In the genomic region with DNA sequence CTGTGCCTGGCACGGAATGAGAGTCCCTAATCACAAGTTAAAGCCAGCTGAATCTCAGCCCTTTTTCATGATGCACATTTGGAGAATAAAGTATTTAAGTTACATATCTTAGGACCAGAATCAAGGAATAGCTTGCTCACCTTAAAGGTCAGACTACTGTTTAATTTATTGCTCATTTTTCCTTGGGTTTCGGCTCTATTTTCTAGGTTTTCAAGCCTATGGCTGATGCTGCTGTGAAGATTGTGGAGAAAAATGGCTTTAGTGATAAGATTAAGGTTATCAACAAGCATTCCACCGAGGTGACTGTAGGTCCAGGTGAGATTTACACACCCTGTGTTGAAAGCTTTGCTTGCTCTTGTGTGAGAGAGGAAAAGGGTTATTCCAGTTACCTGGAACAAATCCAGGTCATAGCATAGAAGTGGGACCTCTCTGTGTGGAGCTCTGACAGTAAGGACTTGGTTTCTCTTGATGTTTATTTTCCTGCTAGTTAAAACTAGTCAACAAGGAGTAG, we compare ENCODE assay signal across 1 cellular context.
A peak's percentile ranks its signal among the peaks of the same experiment; 100 is the strongest.
TF ChIP-seq lines count a peak whose summit lies in the region.

No MANE protein-coding gene starts in this region.

TF ChIP-seq in GM12878, 131 proteins besides CTCF, POLR2A, EP300 and RAD21:
- TF ChIP-seq MTA2 (IDR thresholded peaks at IDR 0.05; ENCODE audit: low read depth) (no peak), NBN (IDR thresholded peaks at IDR 0.05) (0 out of 2 replicates have a peak, but pooled peaks have one; percentile 11), POLR2AphosphoS2 (IDR thresholded peaks at IDR 0.05; ENCODE audit: low read depth, low read length) (0 out of 2 replicates have a peak, but pooled peaks have one; percentile 26), SMC3 (IDR thresholded peaks at IDR 0.05; ENCODE audit: borderline replicate concordance, low read length) (no peak)
- TF ChIP-seq, protein P1, sequence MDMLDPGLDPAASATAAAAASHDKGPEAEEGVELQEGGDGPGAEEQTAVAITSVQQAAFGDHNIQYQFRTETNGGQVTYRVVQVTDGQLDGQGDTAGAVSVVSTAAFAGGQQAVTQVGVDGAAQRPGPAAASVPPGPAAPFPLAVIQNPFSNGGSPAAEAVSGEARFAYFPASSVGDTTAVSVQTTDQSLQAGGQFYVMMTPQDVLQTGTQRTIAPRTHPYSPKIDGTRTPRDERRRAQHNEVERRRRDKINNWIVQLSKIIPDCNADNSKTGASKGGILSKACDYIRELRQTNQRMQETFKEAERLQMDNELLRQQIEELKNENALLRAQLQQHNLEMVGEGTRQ (IDR thresholded peaks at IDR 0.05; ENCODE audit: borderline replicate concordance, low read depth, low read length) = no peak
- TF ChIP-seq, protein P2, sequence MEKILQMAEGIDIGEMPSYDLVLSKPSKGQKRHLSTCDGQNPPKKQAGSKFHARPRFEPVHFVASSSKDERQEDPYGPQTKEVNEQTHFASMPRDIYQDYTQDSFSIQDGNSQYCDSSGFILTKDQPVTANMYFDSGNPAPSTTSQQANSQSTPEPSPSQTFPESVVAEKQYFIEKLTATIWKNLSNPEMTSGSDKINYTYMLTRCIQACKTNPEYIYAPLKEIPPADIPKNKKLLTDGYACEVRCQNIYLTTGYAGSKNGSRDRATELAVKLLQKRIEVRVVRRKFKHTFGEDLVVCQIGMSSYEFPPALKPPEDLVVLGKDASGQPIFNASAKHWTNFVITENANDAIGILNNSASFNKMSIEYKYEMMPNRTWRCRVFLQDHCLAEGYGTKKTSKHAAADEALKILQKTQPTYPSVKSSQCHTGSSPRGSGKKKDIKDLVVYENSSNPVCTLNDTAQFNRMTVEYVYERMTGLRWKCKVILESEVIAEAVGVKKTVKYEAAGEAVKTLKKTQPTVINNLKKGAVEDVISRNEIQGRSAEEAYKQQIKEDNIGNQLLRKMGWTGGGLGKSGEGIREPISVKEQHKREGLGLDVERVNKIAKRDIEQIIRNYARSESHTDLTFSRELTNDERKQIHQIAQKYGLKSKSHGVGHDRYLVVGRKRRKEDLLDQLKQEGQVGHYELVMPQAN (conservative IDR thresholded peaks at IDR 0.05) = no peak
TF ChIP-seq in GM12878: peak in this region for 2.
